15 cellular contexts compared by ENCODE assay signal in genomic region chr7:134826105-134826504, GRCh38. TPM values are rescaled to one million over a fixed set of nuclear protein-coding genes. Genes with fewer than 3 reads are reported as not detected.
DNase-seq lines count a peak whose midpoint lies in the region; ATAC-seq and TF ChIP-seq lines count a peak whose summit lies in the region.
"Had no signal": no experiment of that assay in that cellular context is flagged by ENCODE, and none has a peak within 500 bp of the region (broad histone marks: within the 10 kb centered on the region; RNA-seq: fewer than 3 reads in every experiment).

No MANE protein-coding gene starts in this region.

- DNase-seq in GM03348 (ENCODE audit: low spot score) = peak; percentile 33
- peak; percentile 92 for DNase-seq in brain microvascular endothelial cell
- DNase-seq in iPS-NIHi11 (ENCODE audit: low spot score) = peak; percentile 17
- peak; percentile 29 for DNase-seq in smooth muscle cell of the brain vasculature (ENCODE audit: low read depth, low spot score)
- DNase-seq in NCI-H2196 treated with DMSO at 0.1 percent for 48 hours (lab: John Stamatoyannopoulos, UW; ENCODE audit: unreplicated experiment) = no peak
- no peak for DNase-seq in right lobe of liver
- DNase-seq: activated CD4-positive, alpha-beta memory T cell treated with anti-CD3 and anti-CD28 coated beads, Interleukin-2, amount 10 ng/mL, durations not matched to agents 7 days and 5 days; activated gamma-delta T cell; CD4-positive, alpha-beta T cell; NCI-H345; occipital lobe; stimulated activated naive B cell treated with anti-CD40 and anti-IgM and Interleukin-4, amounts not matched to agents 10 μg/mL and 1 μg/mL and 100 μg/mL, for 72 hours had no signal

- H3K27me3 ChIP-seq in brain microvascular endothelial cell (replicated peaks) (no peaks in the 10 kb centered on the region), right lobe of liver (no peaks in the 10 kb centered on the region)

- 67% methylated on average over 4 of the region's 4 CpGs for WGBS in right lobe of liver (ENCODE audit: insufficient coverage, low coverage, low lambda C conversion rate, missing lambda C conversion rate)

- intact Hi-C loops in right lobe of liver (cut with DNase I) = no loop called here

- H3K36me3 ChIP-seq in brain microvascular endothelial cell (replicated peaks) (peaks cover 2% of the 10 kb centered on the region), right lobe of liver (no peaks in the 10 kb centered on the region)

- H3K4me3 ChIP-seq in brain microvascular endothelial cell (ENCODE audit: low read depth, low read length) (no peak overlapping the region), right lobe of liver (no peak overlapping the region)

- H3K9me3 ChIP-seq in right lobe of liver = no peaks in the 10 kb centered on the region

- no peak for TF ChIP-seq POLR2A in right lobe of liver (IDR thresholded peaks at IDR 0.05)

- no peak for ATAC-seq in HG03175 (IDR thresholded peaks at IDR 0.05; ENCODE audit: unreplicated experiment)
- no peak for ATAC-seq in GM21447 (IDR thresholded peaks at IDR 0.05; ENCODE audit: unreplicated experiment)
- ATAC-seq in right lobe of liver = no peak
- ATAC-seq: left lobe of liver; stimulated activated naive B cell treated with anti-CD40 and anti-IgM and Interleukin-4, amounts not matched to agents 10 μg/mL and 1 μg/mL and 100 μg/mL, for 72 hours had no signal

- no peak for TF ChIP-seq CTCF in brain microvascular endothelial cell (IDR thresholded peaks at IDR 0.05; ENCODE audit: low read depth, low read length, missing control alignments)
- TF ChIP-seq CTCF in right lobe of liver (IDR thresholded peaks at IDR 0.05) = no peak

- H3K4me1 ChIP-seq in right lobe of liver = no peaks in the 10 kb centered on the region

- H3K27ac ChIP-seq in brain microvascular endothelial cell = peak overlapping the region; percentile 91
- no peak overlapping the region for H3K27ac ChIP-seq in right lobe of liver

- in situ Hi-C loops in brain microvascular endothelial cell (cut with HindIII; ENCODE audit: low pct_ligation_motif_present, low sequenced_read_pairs) = no loop called here

RNA-seq across cellular contexts. Expression of gene CALD1, which starts 46.7 kb away (rescaled TPM):
- total RNA-seq in right lobe of liver = 100 to 1,000 TPM; 110 to 181 (median 131) TPM

Comparison
In these comparisons a context has a peak if more than half of its experiments do, and no peak if none do; other contexts are left out.
1. DNase-seq: peak in GM03348 (single experiment), brain microvascular endothelial cell (single experiment), iPS-NIHi11 (single experiment) and smooth muscle cell of the brain vasculature (single experiment); none in NCI-H2196 treated with DMSO at 0.1 percent for 48 hours (single experiment) and right lobe of liver (0 of 3).